19 cellular contexts compared by ENCODE assay signal in genomic region chr4:18198653-18199052, GRCh38.
A peak's percentile ranks its signal among the peaks of the same experiment; 100 is the strongest.
DNase-seq lines count a peak whose midpoint lies in the region; ATAC-seq and TF ChIP-seq lines count a peak whose summit lies in the region.
"Had no signal": no experiment of that assay in that cellular context is flagged by ENCODE, and none has a peak within 500 bp of the region (broad histone marks: within the 10 kb centered on the region; RNA-seq: fewer than 3 reads in every experiment).

No MANE protein-coding gene starts in this region.

- H3K4me3 ChIP-seq in Karpas-422 (ENCODE audit: low read length) (no peak overlapping the region), WERI-Rb-1 (ENCODE audit: low read depth, low read length) (no peak overlapping the region), mesendoderm (ENCODE audit: low read length) (no peak overlapping the region), body of pancreas (no peak overlapping the region)
- H3K4me3 ChIP-seq: A549; BLaER1 treated with 17β-estradiol and CSF1 and Interleukin-3, amounts not matched to agents 10 nM and 100 nM had no signal

- no peak for ATAC-seq in body of pancreas
- no peak for ATAC-seq in GM19328 (IDR thresholded peaks at IDR 0.05; ENCODE audit: unreplicated experiment)
- no peak for ATAC-seq in effector memory CD8-positive, alpha-beta T cell (replicated peaks)
- ATAC-seq: A549; CD8-positive, alpha-beta T cell; HCT116; HepG2 had no signal

- H3K4me1 Mint-ChIP-seq in effector memory CD8-positive, alpha-beta T cell (ENCODE audit: low read depth in 2 of 2), result peaks cover 0 to 2% of the 10 kb centered on the region in 2 donors
- H3K4me1 Mint-ChIP-seq: IgD-negative memory B cell had no signal

- intact Hi-C loops in body of pancreas (cut with DNase I), result no loop called here

- H3K23ac ChIP-seq in mesendoderm (ENCODE audit: low read length), result no peak overlapping the region

- peaks cover 0 to 2% of the 10 kb centered on the region in 2 donors for H3K9me3 Mint-ChIP-seq in effector memory CD8-positive, alpha-beta T cell
- H3K9me3 Mint-ChIP-seq: CD8-positive, alpha-beta T cell had no signal

- no peak overlapping the region for H3K4me2 ChIP-seq in Karpas-422 (ENCODE audit: low read depth, low read length, poor library complexity, severe bottlenecking)
- H3K4me2 ChIP-seq in mesendoderm (ENCODE audit: low read length), result no peak overlapping the region
- H3K4me2 ChIP-seq: A549; BLaER1 treated with 17β-estradiol and CSF1 and Interleukin-3, amounts not matched to agents 10 nM and 100 nM had no signal

- WGBS in mesendoderm (ENCODE audit: extremely low coverage, insufficient coverage, low lambda C conversion rate), result no CpG with 5 or more reads among the region's 6 CpGs
- WGBS in body of pancreas, 2 donors, result 60 to 79% methylated on average over 1 to 6 of the region's 6 CpGs

- peaks cover 31 to 43% of the 10 kb centered on the region in 2 donors for H3K27me3 Mint-ChIP-seq in effector memory CD8-positive, alpha-beta T cell

- H3K4me3 Mint-ChIP-seq in effector memory CD8-positive, alpha-beta T cell, result no peak overlapping the region
- H3K4me3 Mint-ChIP-seq: CD8-positive, alpha-beta T cell; HFFc6; IgD-negative memory B cell had no signal

- H4K20me1 ChIP-seq in Karpas-422 (ENCODE audit: insufficient read depth, low read depth, low read length), result no peaks in the 10 kb centered on the region
- H4K20me1 ChIP-seq: BLaER1 treated with 17β-estradiol and CSF1 and Interleukin-3, amounts not matched to agents 10 nM and 100 nM had no signal

- H4K8ac ChIP-seq in mesendoderm (ENCODE audit: low read depth, low read length), result no peak overlapping the region

- DNase-seq in DMS 273 (lab: John Stamatoyannopoulos, UW; ENCODE audit: unreplicated experiment) (peak; percentile 1), DMS 273 treated with DMSO at 0.1 percent for 48 hours (lab: John Stamatoyannopoulos, UW) (no peak), Karpas-422 (peak; percentile 52), WERI-Rb-1 (peak; percentile 61), mesendoderm (peak; percentile 25), body of pancreas (no peak)
- no peak for DNase-seq in effector memory CD8-positive, alpha-beta T cell
- DNase-seq: Calu3; CD8-positive, alpha-beta T cell; GOT3; H7; HFFc6 had no signal

- TF ChIP-seq CTCF in WERI-Rb-1 (IDR thresholded peaks at IDR 0.05; ENCODE audit: low read depth, low read length) (no peak), body of pancreas (IDR thresholded peaks at IDR 0.05) (no peak)

- no peak overlapping the region for H2AK5ac ChIP-seq in mesendoderm (ENCODE audit: low read length)

- no peak for TF ChIP-seq POLR2A in body of pancreas (IDR thresholded peaks at IDR 0.05)

- H3K4ac ChIP-seq in mesendoderm (ENCODE audit: low read depth, low read length), result no peak overlapping the region

- H2AFZ ChIP-seq in Karpas-422 (ENCODE audit: low read length), result no peak overlapping the region

- H3K18ac ChIP-seq in mesendoderm (ENCODE audit: low read length), result no peak overlapping the region

- no peak overlapping the region for H2BK5ac ChIP-seq in mesendoderm (ENCODE audit: low read length)

- H4K5ac ChIP-seq in mesendoderm (ENCODE audit: low read length), result no peak overlapping the region

- H3K27me3 ChIP-seq in Karpas-422 (ENCODE audit: low read length) (no peaks in the 10 kb centered on the region), WERI-Rb-1 (ENCODE audit: insufficient read depth, low read depth, severe bottlenecking) (no peaks in the 10 kb centered on the region), mesendoderm (ENCODE audit: insufficient read depth, low read length, poor library complexity) (no peaks in the 10 kb centered on the region), body of pancreas (no peaks in the 10 kb centered on the region)
- H3K27me3 ChIP-seq: BLaER1 treated with 17β-estradiol and CSF1 and Interleukin-3, amounts not matched to agents 10 nM and 100 nM had no signal

- H3K9ac ChIP-seq in Karpas-422 (ENCODE audit: low read length), result no peak overlapping the region
- H3K9ac ChIP-seq in mesendoderm (ENCODE audit: low read length), result no peak overlapping the region
- H3K9ac ChIP-seq: BLaER1 treated with 17β-estradiol and CSF1 and Interleukin-3, amounts not matched to agents 10 nM and 100 nM had no signal

- H3K27ac Mint-ChIP-seq in effector memory CD8-positive, alpha-beta T cell, result no peak overlapping the region
- H3K27ac Mint-ChIP-seq: CD8-positive, alpha-beta T cell; HFFc6; IgD-negative memory B cell had no signal

- H3K56ac ChIP-seq in mesendoderm (ENCODE audit: low read length), result no peak overlapping the region

- no peaks in the 10 kb centered on the region for H3K79me2 ChIP-seq in Karpas-422 (ENCODE audit: low read length)
- H3K79me2 ChIP-seq in mesendoderm (ENCODE audit: control insufficient read depth, insufficient read depth, low read length), result no peaks in the 10 kb centered on the region

- H2BK15ac ChIP-seq in mesendoderm (replicated peaks; ENCODE audit: low read depth), result no peak overlapping the region

- no peaks in the 10 kb centered on the region for H3K36me3 Mint-ChIP-seq in effector memory CD8-positive, alpha-beta T cell (ENCODE audit: insufficient read depth)
- H3K36me3 Mint-ChIP-seq: CD8-positive, alpha-beta T cell; IgD-negative memory B cell had no signal

- H3K27ac ChIP-seq in Karpas-422 (ENCODE audit: low read length) (no peak overlapping the region), WERI-Rb-1 (peak overlapping the region; percentile 21), mesendoderm (ENCODE audit: low read depth, low read length) (no peak overlapping the region), body of pancreas (no peak overlapping the region)
- H3K27ac ChIP-seq: 22Rv1; A549; BLaER1 treated with 17β-estradiol and CSF1 and Interleukin-3, amounts not matched to agents 10 nM and 100 nM had no signal

- H3K36me3 ChIP-seq in Karpas-422 (ENCODE audit: insufficient read depth, low read length) (no peaks in the 10 kb centered on the region), WERI-Rb-1 (no peaks in the 10 kb centered on the region), mesendoderm (ENCODE audit: control insufficient read depth, insufficient read depth, low read length) (no peaks in the 10 kb centered on the region), body of pancreas (replicated peaks in 1 of 2; ENCODE audit: insufficient read depth in 1 of 2, low read depth in 2 of 2) (no peaks in the 10 kb centered on the region)
- H3K36me3 ChIP-seq: BLaER1 treated with 17β-estradiol and CSF1 and Interleukin-3, amounts not matched to agents 10 nM and 100 nM had no signal

- no peaks in the 10 kb centered on the region for H3K79me1 ChIP-seq in mesendoderm (ENCODE audit: low read length)

- no peak overlapping the region for H2BK120ac ChIP-seq in mesendoderm (ENCODE audit: low read depth, low read length)

- H3K9me3 ChIP-seq in Karpas-422 (ENCODE audit: low read length) (no peaks in the 10 kb centered on the region), WERI-Rb-1 (ENCODE audit: severe bottlenecking) (no peaks in the 10 kb centered on the region), body of pancreas (no peaks in the 10 kb centered on the region)
- H3K9me3 ChIP-seq: A549; BLaER1 treated with 17β-estradiol and CSF1 and Interleukin-3, amounts not matched to agents 10 nM and 100 nM had no signal

- H3K4me1 ChIP-seq in Karpas-422 (ENCODE audit: low read length), result no peaks in the 10 kb centered on the region
- H3K4me1 ChIP-seq in mesendoderm (ENCODE audit: control insufficient read depth, low read depth, low read length), result no peaks in the 10 kb centered on the region
- H3K4me1 ChIP-seq in body of pancreas, result no peaks in the 10 kb centered on the region
- H3K4me1 ChIP-seq: A549; BLaER1 treated with 17β-estradiol and CSF1 and Interleukin-3, amounts not matched to agents 10 nM and 100 nM had no signal

- no peaks in the 10 kb centered on the region for H3K9me2 ChIP-seq in Karpas-422 (replicated peaks; ENCODE audit: insufficient read depth, low read length)

Comparison
In these comparisons a context has a peak if more than half of its experiments do, and no peak if none do; other contexts are left out.
1. DNase-seq: peak in DMS 273 (single experiment), Karpas-422 (single experiment), WERI-Rb-1 (single experiment) and mesendoderm (single experiment); none in DMS 273 treated with DMSO at 0.1 percent for 48 hours (single experiment), body of pancreas (0 of 4) and effector memory CD8-positive, alpha-beta T cell (0 of 3).